Comparison of ENCODE assay signal across 9 cellular contexts in the genomic region with DNA sequence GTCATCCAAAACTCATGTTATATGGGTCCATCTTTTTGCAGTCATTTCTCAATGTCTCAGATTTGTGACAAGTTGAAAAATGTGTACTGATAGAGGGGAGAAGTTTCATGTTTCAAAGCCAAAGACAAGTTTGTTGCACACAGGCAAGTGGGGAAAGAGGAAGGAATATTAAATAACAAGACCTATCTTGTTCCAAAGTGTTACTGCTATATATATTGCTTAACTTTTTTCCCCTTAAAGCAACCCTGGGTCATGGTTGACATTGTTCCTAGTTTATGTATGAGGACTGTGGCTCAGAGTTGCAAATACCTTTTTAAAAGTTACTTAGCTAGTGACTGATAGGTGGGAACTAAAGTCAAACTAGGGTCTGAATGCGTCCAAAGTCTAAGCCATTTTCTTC. TPM values are rescaled to one million over a fixed set of nuclear protein-coding genes. Genes with fewer than 3 reads are reported as not detected.
DNase-seq lines count a peak whose midpoint lies in the region; ATAC-seq, FAIRE-seq and TF ChIP-seq lines count a peak whose summit lies in the region.
"Had no signal": no experiment of that assay in that cellular context is flagged by ENCODE, and none has a peak within 500 bp of the region (broad histone marks: within the 10 kb centered on the region; RNA-seq: fewer than 3 reads in every experiment).

No MANE protein-coding gene starts in this region.

- no peaks in the 10 kb centered on the region for H3K36me3 ChIP-seq in left lung

- no peaks in the 10 kb centered on the region for H3K27me3 Mint-ChIP-seq in activated CD8-positive, alpha-beta T cell treated with anti-CD3 and anti-CD28 coated beads, Interleukin-2, amount 10 ng/mL, durations not matched to agents 7 days and 5 days (ENCODE audit: low read depth)
- H3K27me3 Mint-ChIP-seq in memory B cell = no peaks in the 10 kb centered on the region

- H3K4me3 ChIP-seq in AG10803 (ENCODE audit: low read length) = peak overlapping the region; percentile 76
- H3K4me3 ChIP-seq in left lung = peak overlapping the region in 1 of 2 donors; percentile 62

- FAIRE-seq in H54 (lab: Jason Lieb, UNC) = peak; percentile 36

- CTCF ChIA-PET in activated CD8-positive, alpha-beta T cell treated with anti-CD3 and anti-CD28 coated beads, Interleukin-2, amount 10 ng/mL, durations not matched to agents 7 days and 5 days (lab: Charles Lee) = interaction anchor here (0.6 to 6.9 kb wide), 7 partner anchors 10 to 354 kb away, joined by 3 to 69 read pairs (median 10); no protein-coding TSS in a partner anchor

- H3K4me1 ChIP-seq in left lung = peaks cover 6 to 64% of the 10 kb centered on the region in 2 donors
- H3K4me1 ChIP-seq: testis had no signal

- no peaks in the 10 kb centered on the region for H3K9me3 ChIP-seq in left lung
- H3K9me3 ChIP-seq: testis had no signal

- intact Hi-C loops in left lung (cut with DNase I) = loop anchor here in 1 of 2 donors (10.0 kb wide), 1 partner anchor 354 kb away; no protein-coding TSS in a partner anchor

- DNase-seq in AG10803 (ENCODE audit: low read depth) (no peak), H54 (ENCODE audit: insufficient read length, low spot score) (no peak), memory B cell (ENCODE audit: low spot score in 2 of 2) (no peak), substantia nigra (lab: John Stamatoyannopoulos, UW) (no peak), left lung (no peak)
- no peak for DNase-seq in activated CD8-positive, alpha-beta T cell treated with anti-CD3 and anti-CD28 coated beads, Interleukin-2, amount 10 ng/mL, durations not matched to agents 7 days and 5 days
- DNase-seq: testis had no signal

- TF ChIP-seq CTCF in AG10803 (conservative IDR thresholded peaks at IDR 0.05; ENCODE audit: low read length) = no peak
- TF ChIP-seq CTCF in left lung (IDR thresholded peaks at IDR 0.05) = no peak

- peaks cover 4 to 25% of the 10 kb centered on the region in 2 donors for H3K27me3 ChIP-seq in left lung
- H3K27me3 ChIP-seq: testis had no signal

- no peak for ATAC-seq in activated CD8-positive, alpha-beta T cell treated with anti-CD3 and anti-CD28 coated beads, Interleukin-2, amount 10 ng/mL, durations not matched to agents 7 days and 5 days
- no peak for ATAC-seq in memory B cell (ENCODE audit: low read depth)
- no peak for ATAC-seq in HG03565 (IDR thresholded peaks at IDR 0.05; ENCODE audit: unreplicated experiment)
- ATAC-seq in HG02884 (IDR thresholded peaks at IDR 0.05; ENCODE audit: unreplicated experiment) = no peak
- ATAC-seq in left lung = no peak

- H3K36me3 Mint-ChIP-seq in activated CD8-positive, alpha-beta T cell treated with anti-CD3 and anti-CD28 coated beads, Interleukin-2, amount 10 ng/mL, durations not matched to agents 7 days and 5 days (ENCODE audit: low read depth) = peaks cover 65% of the 10 kb centered on the region
- peaks cover 19% of the 10 kb centered on the region for H3K36me3 Mint-ChIP-seq in memory B cell

- H3K4me3 Mint-ChIP-seq in activated CD8-positive, alpha-beta T cell treated with anti-CD3 and anti-CD28 coated beads, Interleukin-2, amount 10 ng/mL, durations not matched to agents 7 days and 5 days = peak overlapping the region; percentile 89
- peak overlapping the region; percentile 95 for H3K4me3 Mint-ChIP-seq in memory B cell

- H3K27ac ChIP-seq in substantia nigra (ENCODE audit: low read depth, low read length, poor library complexity, severe bottlenecking) = no peak overlapping the region
- H3K27ac ChIP-seq in left lung = peak overlapping the region in 1 of 2 donors; percentile 87
- H3K27ac ChIP-seq: testis had no signal

- POLR2A ChIA-PET in activated CD8-positive, alpha-beta T cell treated with anti-CD3 and anti-CD28 coated beads, Interleukin-2, amount 10 ng/mL, durations not matched to agents 7 days and 5 days (lab: Charles Lee) = interaction anchor here (0.8 to 6.8 kb wide), 7 partner anchors 8 to 354 kb away, joined by 3 to 249 read pairs (median 30); no protein-coding TSS in a partner anchor

- H3K27ac Mint-ChIP-seq in activated CD8-positive, alpha-beta T cell treated with anti-CD3 and anti-CD28 coated beads, Interleukin-2, amount 10 ng/mL, durations not matched to agents 7 days and 5 days = peak overlapping the region; percentile 89
- peak overlapping the region; percentile 74 for H3K27ac Mint-ChIP-seq in memory B cell

- H3K4me1 Mint-ChIP-seq in activated CD8-positive, alpha-beta T cell treated with anti-CD3 and anti-CD28 coated beads, Interleukin-2, amount 10 ng/mL, durations not matched to agents 7 days and 5 days (ENCODE audit: low read depth) = peaks cover 50% of the 10 kb centered on the region
- peaks cover 56% of the 10 kb centered on the region for H3K4me1 Mint-ChIP-seq in memory B cell

- H3K9me3 Mint-ChIP-seq in activated CD8-positive, alpha-beta T cell treated with anti-CD3 and anti-CD28 coated beads, Interleukin-2, amount 10 ng/mL, durations not matched to agents 7 days and 5 days (ENCODE audit: insufficient read depth) = no peaks in the 10 kb centered on the region
- H3K9me3 Mint-ChIP-seq in memory B cell = no peaks in the 10 kb centered on the region

- TF ChIP-seq POLR2A in H54 (IDR thresholded peaks at IDR 0.05; ENCODE audit: low read depth, low read length) = no peak

RNA-seq across cellular contexts. Expression of a gene that starts 1.7 kb away (rescaled TPM):
- total RNA-seq in activated CD8-positive, alpha-beta T cell treated with anti-CD3 and anti-CD28 coated beads, Interleukin-2, amount 10 ng/mL, durations not matched to agents 7 days and 5 days = 100 to 1,000 TPM; 144 to 152 TPM
- total RNA-seq in left lung = 10 to 100 TPM; 19.9 to 23.5 TPM

Comparison
In these comparisons a context has a peak if more than half of its experiments do, and no peak if none do; other contexts are left out.
1. RNA of a gene that starts 1.7 kb away (total RNA-seq): 144 to 152 TPM in activated CD8-positive, alpha-beta T cell treated with anti-CD3 and anti-CD28 coated beads, Interleukin-2, amount 10 ng/mL, durations not matched to agents 7 days and 5 days; 19.9 to 23.5 TPM in left lung; every median in the first group is over 4 times any median in the second.